ENCODE assay signal across 13 cellular contexts in genomic region chr13:36536546-36536945, GRCh38.
"Had no signal": no experiment of that assay in that cellular context is flagged by ENCODE, and none has a peak within 500 bp of the region (broad histone marks: within the 10 kb centered on the region; RNA-seq: fewer than 3 reads in every experiment).

No MANE protein-coding gene starts in this region.

- DNase-seq: activated B cell treated with CpG ODN at 0.5 μM for 24 hours; activated CD4-positive, alpha-beta T cell treated with anti-CD3 and anti-CD28 coated beads for 48 hours; activated CD8-positive, alpha-beta T cell treated with anti-CD3 and anti-CD28 coated beads for 36 hours; activated naive CD4-positive, alpha-beta T cell treated with Interleukin-2 at 50 U/mL for 16 hours; activated naive CD8-positive, alpha-beta T cell treated with anti-CD3 and anti-CD28 coated beads, Interleukin-2, amount 10 ng/mL, durations not matched to agents 7 days and 5 days; activated T-cell treated with anti-CD3 and anti-CD28 coated beads, Interleukin-2, amount 50 U/mL, for 24 hours; amygdala; lower lobe of right lung; stimulated activated CD4-positive, alpha-beta T cell treated with anti-CD3 and anti-CD28 coated beads, Interleukin-4, amount 100 ng/mL, for 24 hours; upper lobe of left lung had no signal

- ATAC-seq: activated CD8-positive, alpha-beta T cell treated with anti-CD3 and anti-CD28 coated beads for 36 hours; lower lobe of right lung; natural killer cell treated with Interleukin-12 subunit alpha and Interleukin-12 subunit beta and Interleukin-15 and Interleukin-18, amount 100 ng/mL, for 72 hours; sciatic nerve; stimulated activated effector memory CD8-positive, alpha-beta T cell treated with anti-CD3 and anti-CD28 coated beads, Interleukin-12 subunit alpha, Interleukin-12 subunit beta, amount 100 ng/mL, for 72 hours had no signal
